In the genomic region with DNA sequence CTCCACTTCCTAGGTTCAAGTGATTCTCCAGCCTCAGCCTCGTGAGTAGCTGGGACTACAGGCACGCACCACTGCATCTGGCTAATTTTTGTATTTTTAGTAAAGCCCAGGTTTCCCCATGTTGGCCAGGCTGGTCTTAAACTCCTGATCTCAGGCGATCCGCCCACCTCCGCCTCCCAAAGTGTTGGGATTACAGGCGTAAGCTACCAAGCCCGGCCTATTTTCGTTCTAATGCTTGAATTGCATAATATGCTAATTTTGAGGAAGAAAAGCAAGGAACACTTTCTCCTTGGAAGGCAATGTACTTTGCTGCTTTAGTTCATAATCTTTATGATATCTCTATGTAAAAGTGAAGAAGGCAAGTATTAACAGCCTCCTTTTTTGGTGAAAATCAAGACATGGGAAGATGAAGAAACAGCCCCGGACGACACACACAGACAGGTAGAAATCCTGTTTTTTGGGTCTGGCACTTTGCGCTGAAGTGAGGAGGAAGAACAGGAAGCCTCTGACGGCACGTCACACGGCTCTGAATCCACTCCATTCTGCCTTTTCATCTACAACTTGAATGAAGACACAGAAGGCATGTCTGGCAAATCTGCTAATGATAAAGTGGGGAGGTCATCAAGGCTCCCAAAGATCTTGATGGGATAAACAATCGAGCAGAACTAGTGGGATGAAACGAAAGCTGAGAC, we compare ENCODE assay signal across 27 cellular contexts. TPM values are rescaled to one million over a fixed set of nuclear protein-coding genes. Genes with fewer than 3 reads are reported as not detected.
DNase-seq lines count a peak whose midpoint lies in the region; ATAC-seq and TF ChIP-seq lines count a peak whose summit lies in the region.
"Had no signal": no experiment of that assay in that cellular context is flagged by ENCODE, and none has a peak within 500 bp of the region (broad histone marks: within the 10 kb centered on the region; RNA-seq: fewer than 3 reads in every experiment).

No MANE protein-coding gene starts in this region.

- intact Hi-C loops in dendritic cell treated with granulocyte-macrophage colony-stimulating factor and Interleukin-4, amounts not matched to agents 40 ng/mL and 50 ng/mL, for 4 days (cut with micrococcal nuclease) = loop anchor here (10.0 kb wide), 1 partner anchor 295 kb away; no protein-coding TSS in a partner anchor

- no peaks in the 10 kb centered on the region; the same call in 1 of the 2 replicates for H3K27me3 Mint-ChIP-seq in HFFc6 (ENCODE audit: insufficient read depth)
- H3K27me3 Mint-ChIP-seq in dendritic cell treated with granulocyte-macrophage colony-stimulating factor and Interleukin-4, amounts not matched to agents 40 ng/mL and 50 ng/mL, for 4 days = no peaks in the 10 kb centered on the region
- no peaks in the 10 kb centered on the region for H3K27me3 Mint-ChIP-seq in nephron progenitor cell (ENCODE audit: low read depth, poor library complexity)
- no peaks in the 10 kb centered on the region for H3K27me3 Mint-ChIP-seq in stimulated activated naive CD8-positive, alpha-beta T cell treated with anti-CD3 and anti-CD28 coated beads, Interleukin-15, amount 100 ng/mL, for 72 hours
- H3K27me3 Mint-ChIP-seq: activated CD8-positive, alpha-beta memory T cell treated with anti-CD3 and anti-CD28 coated beads, Interleukin-2, amount 10 ng/mL, durations not matched to agents 7 days and 5 days; naive B cell had no signal

- ATAC-seq in stimulated activated naive CD8-positive, alpha-beta T cell treated with anti-CD3 and anti-CD28 coated beads, Interleukin-15, amount 100 ng/mL, for 72 hours = no peak
- ATAC-seq: activated CD4-positive, CD25-positive, alpha-beta regulatory T cell treated with anti-CD3 and anti-CD28 coated beads, Interleukin-2, amount 50 U/mL, for 24 hours; activated CD8-positive, alpha-beta memory T cell treated with anti-CD3 and anti-CD28 coated beads, Interleukin-2, amount 10 ng/mL, durations not matched to agents 7 days and 5 days; CD8-positive, alpha-beta T cell; gastroesophageal sphincter; left lobe of liver; PC-3; stimulated activated effector memory CD8-positive, alpha-beta T cell treated with anti-CD3 and anti-CD28 coated beads, Interleukin-12 subunit alpha, Interleukin-12 subunit beta, amount 100 ng/mL, for 72 hours had no signal

- no peaks in the 10 kb centered on the region for H3K9me3 Mint-ChIP-seq in HFFc6
- no peaks in the 10 kb centered on the region for H3K9me3 Mint-ChIP-seq in dendritic cell treated with granulocyte-macrophage colony-stimulating factor and Interleukin-4, amounts not matched to agents 40 ng/mL and 50 ng/mL, for 4 days
- no peaks in the 10 kb centered on the region for H3K9me3 Mint-ChIP-seq in nephron progenitor cell
- H3K9me3 Mint-ChIP-seq in stimulated activated naive CD8-positive, alpha-beta T cell treated with anti-CD3 and anti-CD28 coated beads, Interleukin-15, amount 100 ng/mL, for 72 hours = no peaks in the 10 kb centered on the region
- H3K9me3 Mint-ChIP-seq: CD8-positive, alpha-beta T cell; naive B cell; stimulated activated effector memory CD8-positive, alpha-beta T cell treated with anti-CD3 and anti-CD28 coated beads, Interleukin-12 subunit alpha, Interleukin-12 subunit beta, amount 100 ng/mL, for 72 hours had no signal

- DNase-seq in Ammon's horn (ENCODE audit: low spot score) (peak; percentile 14), HFFc6 (no peak), nephron progenitor cell (no peak), globus pallidus (ENCODE audit: low spot score) (no peak), cortex of kidney (lab: John Stamatoyannopoulos, UW) (no peak), AG08396 (ENCODE audit: low spot score) (no peak)
- DNase-seq in stimulated activated naive CD8-positive, alpha-beta T cell treated with anti-CD3 and anti-CD28 coated beads, Interleukin-15, amount 100 ng/mL, for 72 hours = no peak
- DNase-seq: activated CD4-positive, alpha-beta T cell treated with anti-CD3 and anti-CD28 coated beads, Interleukin-2, amount 50 U/mL, for 4 hours; activated CD8-positive, alpha-beta memory T cell treated with anti-CD3 and anti-CD28 coated beads, Interleukin-2, amount 10 ng/mL, durations not matched to agents 7 days and 5 days; activated naive CD4-positive, alpha-beta T cell treated with Interleukin-2 at 50 U/mL for 16 hours; activated T-cell treated with anti-CD3 and anti-CD28 coated beads, Interleukin-2, amount 50 U/mL, for 48 hours; CD8-positive, alpha-beta T cell; cerebellar nuclear complex; GOT3; naive B cell; NCI-H1092 treated with DMSO at 0.1 percent for 48 hours; NCI-H1694 treated with DMSO at 0.1 percent for 48 hours; NCI-H2171; NCI-H510A; PC-3; substantia nigra; uterus had no signal

- peaks cover 57% of the 10 kb centered on the region for H3K4me1 Mint-ChIP-seq in HFFc6 (ENCODE audit: low read depth)
- H3K4me1 Mint-ChIP-seq in dendritic cell treated with granulocyte-macrophage colony-stimulating factor and Interleukin-4, amounts not matched to agents 40 ng/mL and 50 ng/mL, for 4 days (ENCODE audit: low read depth) = peaks cover 40% of the 10 kb centered on the region
- peaks cover 20% of the 10 kb centered on the region for H3K4me1 Mint-ChIP-seq in nephron progenitor cell
- peaks cover 5% of the 10 kb centered on the region for H3K4me1 Mint-ChIP-seq in stimulated activated naive CD8-positive, alpha-beta T cell treated with anti-CD3 and anti-CD28 coated beads, Interleukin-15, amount 100 ng/mL, for 72 hours
- H3K4me1 Mint-ChIP-seq: activated CD8-positive, alpha-beta memory T cell treated with anti-CD3 and anti-CD28 coated beads, Interleukin-2, amount 10 ng/mL, durations not matched to agents 7 days and 5 days had no signal

- peak overlapping the region; percentile 52 for H3K27ac Mint-ChIP-seq in HFFc6
- peak overlapping the region; percentile 73 for H3K27ac Mint-ChIP-seq in dendritic cell treated with granulocyte-macrophage colony-stimulating factor and Interleukin-4, amounts not matched to agents 40 ng/mL and 50 ng/mL, for 4 days
- H3K27ac Mint-ChIP-seq in nephron progenitor cell = peak overlapping the region; percentile 95
- no peak overlapping the region for H3K27ac Mint-ChIP-seq in stimulated activated naive CD8-positive, alpha-beta T cell treated with anti-CD3 and anti-CD28 coated beads, Interleukin-15, amount 100 ng/mL, for 72 hours
- H3K27ac Mint-ChIP-seq: activated CD8-positive, alpha-beta memory T cell treated with anti-CD3 and anti-CD28 coated beads, Interleukin-2, amount 10 ng/mL, durations not matched to agents 7 days and 5 days; CD8-positive, alpha-beta T cell had no signal

- TF ChIP-seq CTCF in HFFc6 (IDR thresholded peaks at IDR 0.05) = no peak
- TF ChIP-seq CTCF in nephron progenitor cell (IDR thresholded peaks at IDR 0.05) = no peak

- H3K4me3 Mint-ChIP-seq in HFFc6 = no peak overlapping the region
- peak overlapping the region; percentile 61 for H3K4me3 Mint-ChIP-seq in dendritic cell treated with granulocyte-macrophage colony-stimulating factor and Interleukin-4, amounts not matched to agents 40 ng/mL and 50 ng/mL, for 4 days
- H3K4me3 Mint-ChIP-seq in nephron progenitor cell = no peak overlapping the region
- no peak overlapping the region for H3K4me3 Mint-ChIP-seq in stimulated activated naive CD8-positive, alpha-beta T cell treated with anti-CD3 and anti-CD28 coated beads, Interleukin-15, amount 100 ng/mL, for 72 hours
- H3K4me3 Mint-ChIP-seq: activated CD8-positive, alpha-beta memory T cell treated with anti-CD3 and anti-CD28 coated beads, Interleukin-2, amount 10 ng/mL, durations not matched to agents 7 days and 5 days; CD8-positive, alpha-beta T cell; stimulated activated effector memory CD8-positive, alpha-beta T cell treated with anti-CD3 and anti-CD28 coated beads, Interleukin-12 subunit alpha, Interleukin-12 subunit beta, amount 100 ng/mL, for 72 hours had no signal

- peaks cover 37% of the 10 kb centered on the region for H3K36me3 Mint-ChIP-seq in HFFc6 (ENCODE audit: low read depth)
- H3K36me3 Mint-ChIP-seq in dendritic cell treated with granulocyte-macrophage colony-stimulating factor and Interleukin-4, amounts not matched to agents 40 ng/mL and 50 ng/mL, for 4 days (ENCODE audit: low read depth) = peaks cover 89% of the 10 kb centered on the region
- peaks cover 52% of the 10 kb centered on the region for H3K36me3 Mint-ChIP-seq in nephron progenitor cell (ENCODE audit: low read depth)

RNA-seq across cellular contexts. Expression of gene VPS53, which starts 24.9 kb away (rescaled TPM):
- 10 to 100 TPM; 85.3 to 91.0 (median 87.9) TPM for total RNA-seq in HFFc6 (2021; fragmentation: NEBNext Ultra II Directional; extraction: Animal tissue kit (Norgen Biotek cat#: 25700))

RNA-seq across cellular contexts. Expression of gene TLCD3A, which starts 42.7 kb away (rescaled TPM):
- 10 to 100 TPM; 28.2 to 35.8 (median 34.5) TPM for total RNA-seq in HFFc6 (2021; fragmentation: NEBNext Ultra II Directional; extraction: Animal tissue kit (Norgen Biotek cat#: 25700))

Comparison
In these comparisons a context has a peak if more than half of its experiments do, and no peak if none do; other contexts are left out.
1. H3K27ac Mint-ChIP-seq: peak in HFFc6 (single experiment), dendritic cell treated with granulocyte-macrophage colony-stimulating factor and Interleukin-4, amounts not matched to agents 40 ng/mL and 50 ng/mL, for 4 days (single experiment) and nephron progenitor cell (single experiment); none in stimulated activated naive CD8-positive, alpha-beta T cell treated with anti-CD3 and anti-CD28 coated beads, Interleukin-15, amount 100 ng/mL, for 72 hours (0 of 2).